In genomic region chr5:148986636-148987035, GRCh38 we compare ENCODE assay signal across 17 cellular contexts.
"Had no signal": no experiment of that assay in that cellular context is flagged by ENCODE, and none has a peak within 500 bp of the region (broad histone marks: within the 10 kb centered on the region; RNA-seq: fewer than 3 reads in every experiment).

No MANE protein-coding gene starts in this region.

- H3K4me3 ChIP-seq: heart right ventricle had no signal

- H3K4me1 Mint-ChIP-seq: activated naive CD4-positive, alpha-beta T cell treated with anti-CD3 and anti-CD28 coated beads, Interleukin-2, amount 10 ng/mL, durations not matched to agents 7 days and 5 days; central memory CD8-positive, alpha-beta T cell; naive B cell; stimulated activated naive B cell treated with anti-CD40 and anti-IgM and Interleukin-4, amounts not matched to agents 10 μg/mL and 1 μg/mL and 100 μg/mL, for 72 hours had no signal

- DNase-seq: activated CD4-positive, alpha-beta T cell treated with anti-CD3 and anti-CD28 coated beads for 48 hours; activated CD8-positive, alpha-beta T cell treated with anti-CD3 and anti-CD28 coated beads, Interleukin-2, amount 10 ng/mL, durations not matched to agents 7 days and 5 days; activated naive CD4-positive, alpha-beta T cell treated with anti-CD3 and anti-CD28 coated beads, Interleukin-2, amount 10 ng/mL, durations not matched to agents 7 days and 5 days; effector memory CD4-positive, alpha-beta T cell; erythroblast; foreskin fibroblast; heart right ventricle; left ventricle myocardium superior; midbrain; naive B cell; posterior cingulate gyrus; stimulated activated CD4-positive, alpha-beta T cell treated with anti-CD3 and anti-CD28 coated beads, Interleukin-2, amount 100 ng/mL, for 24 hours; stimulated activated naive B cell treated with anti-CD40 and anti-IgM and Interleukin-4, amounts not matched to agents 10 μg/mL and 1 μg/mL and 100 μg/mL, for 72 hours; substantia nigra; trophoblast cell had no signal

- H3K4me3 Mint-ChIP-seq: activated CD8-positive, alpha-beta T cell treated with anti-CD3 and anti-CD28 coated beads, Interleukin-2, amount 10 ng/mL, durations not matched to agents 7 days and 5 days; activated naive CD4-positive, alpha-beta T cell treated with anti-CD3 and anti-CD28 coated beads, Interleukin-2, amount 10 ng/mL, durations not matched to agents 7 days and 5 days; central memory CD8-positive, alpha-beta T cell; naive B cell; stimulated activated naive B cell treated with anti-CD40 and anti-IgM and Interleukin-4, amounts not matched to agents 10 μg/mL and 1 μg/mL and 100 μg/mL, for 72 hours; T-helper 1 cell treated with Interleukin-12 subunit alpha and Interleukin-12 subunit beta and Interleukin-4 antibody, amounts not matched to agents 30 μg/mL and 1 μg/mL, for 36 hours had no signal

- H3K36me3 ChIP-seq: heart right ventricle had no signal

- H3K9me3 Mint-ChIP-seq: activated naive CD4-positive, alpha-beta T cell treated with anti-CD3 and anti-CD28 coated beads, Interleukin-2, amount 10 ng/mL, durations not matched to agents 7 days and 5 days; central memory CD8-positive, alpha-beta T cell; T-helper 1 cell treated with Interleukin-12 subunit alpha and Interleukin-12 subunit beta and Interleukin-4 antibody, amounts not matched to agents 30 μg/mL and 1 μg/mL, for 36 hours had no signal

- H3K27me3 ChIP-seq: heart right ventricle had no signal

- H3K36me3 Mint-ChIP-seq: activated naive CD4-positive, alpha-beta T cell treated with anti-CD3 and anti-CD28 coated beads, Interleukin-2, amount 10 ng/mL, durations not matched to agents 7 days and 5 days; stimulated activated naive B cell treated with anti-CD40 and anti-IgM and Interleukin-4, amounts not matched to agents 10 μg/mL and 1 μg/mL and 100 μg/mL, for 72 hours had no signal

- H3K27ac Mint-ChIP-seq: activated CD8-positive, alpha-beta T cell treated with anti-CD3 and anti-CD28 coated beads, Interleukin-2, amount 10 ng/mL, durations not matched to agents 7 days and 5 days; activated naive CD4-positive, alpha-beta T cell treated with anti-CD3 and anti-CD28 coated beads, Interleukin-2, amount 10 ng/mL, durations not matched to agents 7 days and 5 days; naive B cell; stimulated activated naive B cell treated with anti-CD40 and anti-IgM and Interleukin-4, amounts not matched to agents 10 μg/mL and 1 μg/mL and 100 μg/mL, for 72 hours; T-helper 1 cell treated with Interleukin-12 subunit alpha and Interleukin-12 subunit beta and Interleukin-4 antibody, amounts not matched to agents 30 μg/mL and 1 μg/mL, for 36 hours had no signal

- ATAC-seq: activated CD8-positive, alpha-beta T cell treated with anti-CD3 and anti-CD28 coated beads, Interleukin-2, amount 10 ng/mL, durations not matched to agents 7 days and 5 days; heart right ventricle; left ventricle myocardium superior; stimulated activated naive B cell treated with anti-CD40 and anti-IgM and Interleukin-4, amounts not matched to agents 10 μg/mL and 1 μg/mL and 100 μg/mL, for 72 hours had no signal
